Comparison of ENCODE assay signal across 1 cellular context in genomic region chr19:33048806-33049676, GRCh38.
TF ChIP-seq lines count a peak whose summit lies in the region.

No MANE protein-coding gene starts in this region.

TF ChIP-seq in HCT116, 20 proteins besides CTCF, POLR2A, EP300 and RAD21:
- no peak for TF ChIP-seq ZBTB33 (IDR thresholded peaks at IDR 0.05; ENCODE audit: extremely low read depth, insufficient replicate concordance, low read length)
- no peak for TF ChIP-seq SIN3A (IDR thresholded peaks at IDR 0.05; ENCODE audit: low read depth)
- no peak for TF ChIP-seq ELF1 (IDR thresholded peaks at IDR 0.05; ENCODE audit: borderline replicate concordance, low read depth)
- TF ChIP-seq EZH2 (IDR thresholded peaks at IDR 0.05) = no peak
- no peak for TF ChIP-seq ATF3 (IDR thresholded peaks at IDR 0.05)
- TF ChIP-seq SRF (IDR thresholded peaks at IDR 0.05; ENCODE audit: low read depth) = no peak
- no peak for TF ChIP-seq CBX3 (IDR thresholded peaks at IDR 0.05; ENCODE audit: low read depth)
